ENCODE assay signal across 1 cellular context in the genomic region with DNA sequence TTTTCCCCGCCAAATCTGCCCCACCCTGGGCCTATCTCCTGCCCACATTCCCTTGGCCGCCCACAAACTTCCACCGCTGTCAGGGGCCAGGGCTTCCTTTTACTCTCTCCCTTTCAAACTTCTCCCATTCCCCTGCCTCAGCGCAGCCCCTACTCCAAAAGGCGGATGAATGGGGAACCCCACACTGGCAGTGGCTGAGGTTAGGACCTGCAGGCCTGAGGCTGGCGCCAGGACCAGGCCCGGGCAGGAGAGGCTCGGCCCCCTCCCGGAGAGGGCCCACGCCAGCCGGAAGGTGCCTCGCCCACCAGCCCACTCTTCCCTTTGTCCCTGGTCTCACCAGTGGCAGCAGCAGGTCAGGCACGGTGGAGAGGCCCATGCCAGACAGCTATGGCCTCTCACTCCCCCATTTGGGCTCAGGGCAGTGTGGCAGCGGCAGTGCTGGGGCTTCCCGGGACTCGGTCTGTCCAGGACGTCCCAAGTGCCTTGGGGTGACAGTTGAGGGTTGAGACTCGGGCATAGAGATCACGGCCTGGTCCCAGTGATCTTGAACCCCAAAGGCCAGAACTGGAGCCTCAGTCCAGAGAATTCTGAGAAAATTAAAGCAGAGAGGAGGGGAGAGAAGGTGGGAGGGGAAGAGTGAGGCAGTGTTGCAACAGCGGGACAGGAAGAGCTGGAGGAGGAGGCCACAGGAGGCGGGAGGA.
TF ChIP-seq lines count a peak whose summit lies in the region.

Gene TNFRSF1A, minus strand, starts transcription at position 638 of the 701 bp plus-strand sequence. Its CDS starts 262 bp downstream, at position 376.

TF ChIP-seq in GM12878, 131 proteins besides CTCF, POLR2A, EP300 and RAD21 (continues in another document):
- TF ChIP-seq, protein P1, sequence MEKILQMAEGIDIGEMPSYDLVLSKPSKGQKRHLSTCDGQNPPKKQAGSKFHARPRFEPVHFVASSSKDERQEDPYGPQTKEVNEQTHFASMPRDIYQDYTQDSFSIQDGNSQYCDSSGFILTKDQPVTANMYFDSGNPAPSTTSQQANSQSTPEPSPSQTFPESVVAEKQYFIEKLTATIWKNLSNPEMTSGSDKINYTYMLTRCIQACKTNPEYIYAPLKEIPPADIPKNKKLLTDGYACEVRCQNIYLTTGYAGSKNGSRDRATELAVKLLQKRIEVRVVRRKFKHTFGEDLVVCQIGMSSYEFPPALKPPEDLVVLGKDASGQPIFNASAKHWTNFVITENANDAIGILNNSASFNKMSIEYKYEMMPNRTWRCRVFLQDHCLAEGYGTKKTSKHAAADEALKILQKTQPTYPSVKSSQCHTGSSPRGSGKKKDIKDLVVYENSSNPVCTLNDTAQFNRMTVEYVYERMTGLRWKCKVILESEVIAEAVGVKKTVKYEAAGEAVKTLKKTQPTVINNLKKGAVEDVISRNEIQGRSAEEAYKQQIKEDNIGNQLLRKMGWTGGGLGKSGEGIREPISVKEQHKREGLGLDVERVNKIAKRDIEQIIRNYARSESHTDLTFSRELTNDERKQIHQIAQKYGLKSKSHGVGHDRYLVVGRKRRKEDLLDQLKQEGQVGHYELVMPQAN (conservative IDR thresholded peaks at IDR 0.05): peak; percentile 65; the same call in 1 of the 2 replicates
- TF ChIP-seq MTA3 (IDR thresholded peaks at IDR 0.05; ENCODE audit: borderline replicate concordance, low read length): no peak
- no peak; the same call in 1 of the 2 replicates for TF ChIP-seq NR2F1 (conservative IDR thresholded peaks at IDR 0.05)
- no peak for TF ChIP-seq ATF3 (IDR thresholded peaks at IDR 0.05; ENCODE audit: borderline replicate concordance, extremely low read depth, low read depth, low read length)
- TF ChIP-seq MXI1 (IDR thresholded peaks at IDR 0.05; ENCODE audit: low read depth, low read length): 0 out of 2 replicates have a peak, but pooled peaks have one; percentile 25
- no peak for TF ChIP-seq SP1 (IDR thresholded peaks at IDR 0.05; ENCODE audit: low read depth, low read length)
- 0 out of 2 replicates have a peak, but pooled peaks have one; percentile 31 for TF ChIP-seq CBFB (IDR thresholded peaks at IDR 0.05; ENCODE audit: low read depth)
- TF ChIP-seq TAF1 (IDR thresholded peaks at IDR 0.05; ENCODE audit: borderline replicate concordance, low read depth, low read length): peak; percentile 44; the same call in 1 of the 2 replicates
- TF ChIP-seq LARP7 (IDR thresholded peaks at IDR 0.05): 0 out of 2 replicates have a peak, but pooled peaks have one; percentile 50
- TF ChIP-seq DPF2 (IDR thresholded peaks at IDR 0.05): 0 out of 2 replicates have a peak, but pooled peaks have one; percentile 12
- TF ChIP-seq, protein P2, sequence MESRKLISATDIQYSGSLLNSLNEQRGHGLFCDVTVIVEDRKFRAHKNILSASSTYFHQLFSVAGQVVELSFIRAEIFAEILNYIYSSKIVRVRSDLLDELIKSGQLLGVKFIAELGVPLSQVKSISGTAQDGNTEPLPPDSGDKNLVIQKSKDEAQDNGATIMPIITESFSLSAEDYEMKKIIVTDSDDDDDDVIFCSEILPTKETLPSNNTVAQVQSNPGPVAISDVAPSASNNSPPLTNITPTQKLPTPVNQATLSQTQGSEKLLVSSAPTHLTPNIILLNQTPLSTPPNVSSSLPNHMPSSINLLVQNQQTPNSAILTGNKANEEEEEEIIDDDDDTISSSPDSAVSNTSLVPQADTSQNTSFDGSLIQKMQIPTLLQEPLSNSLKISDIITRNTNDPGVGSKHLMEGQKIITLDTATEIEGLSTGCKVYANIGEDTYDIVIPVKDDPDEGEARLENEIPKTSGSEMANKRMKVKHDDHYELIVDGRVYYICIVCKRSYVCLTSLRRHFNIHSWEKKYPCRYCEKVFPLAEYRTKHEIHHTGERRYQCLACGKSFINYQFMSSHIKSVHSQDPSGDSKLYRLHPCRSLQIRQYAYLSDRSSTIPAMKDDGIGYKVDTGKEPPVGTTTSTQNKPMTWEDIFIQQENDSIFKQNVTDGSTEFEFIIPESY (IDR thresholded peaks at IDR 0.05): no peak
- TF ChIP-seq YBX1 (IDR thresholded peaks at IDR 0.05): no peak
- 0 out of 2 replicates have a peak, but pooled peaks have one; percentile 21 for TF ChIP-seq ATF7 (IDR thresholded peaks at IDR 0.05; ENCODE audit: low read depth)
- 0 out of 2 replicates have a peak, but pooled peaks have one; percentile 33 for TF ChIP-seq MTA2 (IDR thresholded peaks at IDR 0.05; ENCODE audit: low read depth)
- no peak for TF ChIP-seq SUPT20H (IDR thresholded peaks at IDR 0.05; ENCODE audit: borderline replicate concordance, control insufficient read depth, low read depth, low read length)
- no peak for TF ChIP-seq MYC (IDR thresholded peaks at IDR 0.05; ENCODE audit: insufficient read depth, insufficient read length, insufficient replicate concordance, low read length, severe bottlenecking)
- TF ChIP-seq CEBPB (IDR thresholded peaks at IDR 0.05; ENCODE audit: borderline replicate concordance in 1 of 2, low read depth in 2 of 2, low read length in 2 of 2): peak in 1 of 2 experiments; percentile 76; a peak in 2 of 4 replicates
- TF ChIP-seq CHD1 (IDR thresholded peaks at IDR 0.05; ENCODE audit: low read depth, low read length): no peak
- no peak for TF ChIP-seq CHD2 (IDR thresholded peaks at IDR 0.05; ENCODE audit: borderline replicate concordance, low read depth, low read length)
- 0 out of 2 replicates have a peak, but pooled peaks have one; percentile 68 for TF ChIP-seq GATAD2B (conservative IDR thresholded peaks at IDR 0.05; ENCODE audit: low read depth)
- TF ChIP-seq RELB (IDR thresholded peaks at IDR 0.05; ENCODE audit: low read depth): peak; percentile 73; the same call in 1 of the 2 replicates
- no peak for TF ChIP-seq SREBF2 (IDR thresholded peaks at IDR 0.05; ENCODE audit: low read length)
- no peak for TF ChIP-seq SPI1 (IDR thresholded peaks at IDR 0.05; ENCODE audit: borderline replicate concordance, insufficient read depth, low read depth, low read length)
- TF ChIP-seq POLR2AphosphoS2 (IDR thresholded peaks at IDR 0.05; ENCODE audit: low read depth, low read length): 0 out of 2 replicates have a peak, but pooled peaks have one; percentile 28
- TF ChIP-seq, protein P3, sequence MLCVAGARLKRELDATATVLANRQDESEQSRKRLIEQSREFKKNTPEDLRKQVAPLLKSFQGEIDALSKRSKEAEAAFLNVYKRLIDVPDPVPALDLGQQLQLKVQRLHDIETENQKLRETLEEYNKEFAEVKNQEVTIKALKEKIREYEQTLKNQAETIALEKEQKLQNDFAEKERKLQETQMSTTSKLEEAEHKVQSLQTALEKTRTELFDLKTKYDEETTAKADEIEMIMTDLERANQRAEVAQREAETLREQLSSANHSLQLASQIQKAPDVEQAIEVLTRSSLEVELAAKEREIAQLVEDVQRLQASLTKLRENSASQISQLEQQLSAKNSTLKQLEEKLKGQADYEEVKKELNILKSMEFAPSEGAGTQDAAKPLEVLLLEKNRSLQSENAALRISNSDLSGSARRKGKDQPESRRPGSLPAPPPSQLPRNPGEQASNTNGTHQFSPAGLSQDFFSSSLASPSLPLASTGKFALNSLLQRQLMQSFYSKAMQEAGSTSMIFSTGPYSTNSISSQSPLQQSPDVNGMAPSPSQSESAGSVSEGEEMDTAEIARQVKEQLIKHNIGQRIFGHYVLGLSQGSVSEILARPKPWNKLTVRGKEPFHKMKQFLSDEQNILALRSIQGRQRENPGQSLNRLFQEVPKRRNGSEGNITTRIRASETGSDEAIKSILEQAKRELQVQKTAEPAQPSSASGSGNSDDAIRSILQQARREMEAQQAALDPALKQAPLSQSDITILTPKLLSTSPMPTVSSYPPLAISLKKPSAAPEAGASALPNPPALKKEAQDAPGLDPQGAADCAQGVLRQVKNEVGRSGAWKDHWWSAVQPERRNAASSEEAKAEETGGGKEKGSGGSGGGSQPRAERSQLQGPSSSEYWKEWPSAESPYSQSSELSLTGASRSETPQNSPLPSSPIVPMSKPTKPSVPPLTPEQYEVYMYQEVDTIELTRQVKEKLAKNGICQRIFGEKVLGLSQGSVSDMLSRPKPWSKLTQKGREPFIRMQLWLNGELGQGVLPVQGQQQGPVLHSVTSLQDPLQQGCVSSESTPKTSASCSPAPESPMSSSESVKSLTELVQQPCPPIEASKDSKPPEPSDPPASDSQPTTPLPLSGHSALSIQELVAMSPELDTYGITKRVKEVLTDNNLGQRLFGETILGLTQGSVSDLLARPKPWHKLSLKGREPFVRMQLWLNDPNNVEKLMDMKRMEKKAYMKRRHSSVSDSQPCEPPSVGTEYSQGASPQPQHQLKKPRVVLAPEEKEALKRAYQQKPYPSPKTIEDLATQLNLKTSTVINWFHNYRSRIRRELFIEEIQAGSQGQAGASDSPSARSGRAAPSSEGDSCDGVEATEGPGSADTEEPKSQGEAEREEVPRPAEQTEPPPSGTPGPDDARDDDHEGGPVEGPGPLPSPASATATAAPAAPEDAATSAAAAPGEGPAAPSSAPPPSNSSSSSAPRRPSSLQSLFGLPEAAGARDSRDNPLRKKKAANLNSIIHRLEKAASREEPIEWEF (IDR thresholded peaks at IDR 0.05; ENCODE audit: insufficient replicate concordance, low read depth, low read length): no peak
- TF ChIP-seq EGR1 (IDR thresholded peaks at IDR 0.05; ENCODE audit: borderline replicate concordance in 1 of 2, low read depth in 2 of 2, low read length in 2 of 2): peak in 1 of 2 experiments; percentile 40; a peak in 1 of 3 replicates
- TF ChIP-seq, protein P4, sequence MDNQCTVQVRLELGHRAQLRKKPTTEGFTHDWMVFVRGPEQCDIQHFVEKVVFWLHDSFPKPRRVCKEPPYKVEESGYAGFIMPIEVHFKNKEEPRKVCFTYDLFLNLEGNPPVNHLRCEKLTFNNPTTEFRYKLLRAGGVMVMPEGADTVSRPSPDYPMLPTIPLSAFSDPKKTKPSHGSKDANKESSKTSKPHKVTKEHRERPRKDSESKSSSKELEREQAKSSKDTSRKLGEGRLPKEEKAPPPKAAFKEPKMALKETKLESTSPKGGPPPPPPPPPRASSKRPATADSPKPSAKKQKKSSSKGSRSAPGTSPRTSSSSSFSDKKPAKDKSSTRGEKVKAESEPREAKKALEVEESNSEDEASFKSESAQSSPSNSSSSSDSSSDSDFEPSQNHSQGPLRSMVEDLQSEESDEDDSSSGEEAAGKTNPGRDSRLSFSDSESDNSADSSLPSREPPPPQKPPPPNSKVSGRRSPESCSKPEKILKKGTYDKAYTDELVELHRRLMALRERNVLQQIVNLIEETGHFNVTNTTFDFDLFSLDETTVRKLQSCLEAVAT (IDR thresholded peaks at IDR 0.05): 0 out of 2 replicates have a peak, but pooled peaks have one; percentile 57
- TF ChIP-seq ZNF592 (IDR thresholded peaks at IDR 0.05): no peak
- no peak for TF ChIP-seq RBBP5 (conservative IDR thresholded peaks at IDR 0.05)
- peak; percentile 90 for TF ChIP-seq HDGF (IDR thresholded peaks at IDR 0.05)
- TF ChIP-seq, protein P5, sequence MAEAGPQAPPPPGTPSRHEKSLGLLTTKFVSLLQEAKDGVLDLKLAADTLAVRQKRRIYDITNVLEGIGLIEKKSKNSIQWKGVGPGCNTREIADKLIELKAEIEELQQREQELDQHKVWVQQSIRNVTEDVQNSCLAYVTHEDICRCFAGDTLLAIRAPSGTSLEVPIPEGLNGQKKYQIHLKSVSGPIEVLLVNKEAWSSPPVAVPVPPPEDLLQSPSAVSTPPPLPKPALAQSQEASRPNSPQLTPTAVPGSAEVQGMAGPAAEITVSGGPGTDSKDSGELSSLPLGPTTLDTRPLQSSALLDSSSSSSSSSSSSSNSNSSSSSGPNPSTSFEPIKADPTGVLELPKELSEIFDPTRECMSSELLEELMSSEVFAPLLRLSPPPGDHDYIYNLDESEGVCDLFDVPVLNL (IDR thresholded peaks at IDR 0.05; ENCODE audit: low read depth, low read length): no peak
- peak; percentile 60 to 67; a peak in 3 of 4 replicates for TF ChIP-seq IKZF2 (IDR thresholded peaks at IDR 0.05)
